24 cellular contexts compared by ENCODE assay signal in the genomic region with DNA sequence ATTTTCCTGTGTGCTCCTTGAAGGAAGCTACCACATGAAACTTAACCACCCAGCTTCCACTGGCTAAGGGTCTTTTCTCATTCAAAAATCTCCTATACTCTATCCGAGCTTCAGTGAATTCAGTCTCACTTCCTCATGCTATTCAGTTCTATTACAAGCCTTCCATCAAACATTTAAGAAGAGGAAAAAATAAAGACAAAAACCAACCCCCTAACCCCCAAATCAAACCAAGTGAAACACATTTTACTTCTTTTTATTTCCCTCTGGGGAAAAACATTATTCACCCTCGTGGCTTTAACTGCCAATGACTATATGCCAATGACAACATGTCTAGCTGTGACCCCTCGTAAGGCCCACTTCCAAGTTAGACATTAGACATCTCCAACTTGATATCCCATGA. TPM values are rescaled to one million over a fixed set of nuclear protein-coding genes. Genes with fewer than 3 reads are reported as not detected.
DNase-seq lines count a peak whose midpoint lies in the region; ATAC-seq, FAIRE-seq and TF ChIP-seq lines count a peak whose summit lies in the region.
"Had no signal": no experiment of that assay in that cellular context is flagged by ENCODE, and none has a peak within 500 bp of the region (broad histone marks: within the 10 kb centered on the region; RNA-seq: fewer than 3 reads in every experiment).

No MANE protein-coding gene starts in this region.

- CTCF ChIA-PET in OCI-LY7 (lab: Charles Lee; ENCODE audit: unreplicated experiment), result interaction anchor here (1.5 kb wide), 1 partner anchor 15 kb away, joined by 5 read pairs; no protein-coding TSS in a partner anchor

- peaks cover 71% of the 10 kb centered on the region for H3K4me1 ChIP-seq in OCI-LY7 (ENCODE audit: insufficient read depth, low read length, poor library complexity, severe bottlenecking)
- H3K4me1 ChIP-seq: HAP-1, testis had no signal

- no peaks in the 10 kb centered on the region for H3K36me3 Mint-ChIP-seq in nephron progenitor cell (ENCODE audit: low read depth)
- H3K36me3 Mint-ChIP-seq: activated naive CD4-positive, alpha-beta T cell treated with anti-CD3 and anti-CD28 coated beads, Interleukin-2, amount 10 ng/mL, durations not matched to agents 7 days and 5 days; CD4-positive, alpha-beta memory T cell had no signal

- peak overlapping the region; percentile 74 for H3K27ac Mint-ChIP-seq in nephron progenitor cell
- H3K27ac Mint-ChIP-seq: activated CD8-positive, alpha-beta T cell treated with anti-CD3 and anti-CD28 coated beads for 36 hours; activated naive CD4-positive, alpha-beta T cell treated with anti-CD3 and anti-CD28 coated beads, Interleukin-2, amount 10 ng/mL, durations not matched to agents 7 days and 5 days; activated T-cell treated with anti-CD3 and anti-CD28 coated beads, Interleukin-2, amount 50 U/mL, for 24 hours; CD4-positive, alpha-beta memory T cell had no signal

- peak overlapping the region; percentile 48 for H3K4me3 ChIP-seq in OCI-LY7 (ENCODE audit: low read depth, low read length, poor library complexity, severe bottlenecking)
- H3K4me3 ChIP-seq: HAP-1, SJSA1, testis had no signal

- TF ChIP-seq CTCF in OCI-LY7 (conservative IDR thresholded peaks at IDR 0.05; ENCODE audit: low read length), result no peak
- no peak for TF ChIP-seq CTCF in nephron progenitor cell (IDR thresholded peaks at IDR 0.05)

- DNase-seq in GM12892 (ENCODE audit: insufficient read length) (no peak), OCI-LY7 (ENCODE audit: low spot score) (peak; percentile 86), nephron progenitor cell (no peak), amniotic stem cell (lab: John Stamatoyannopoulos, UW) (no peak), GF-D8 (lab: John Stamatoyannopoulos, UW) (no peak), kidney tubule cell (ENCODE audit: low spot score) (no peak)
- DNase-seq in stimulated activated CD4-positive, alpha-beta T cell treated with anti-CD3 and anti-CD28 coated beads, Interleukin-4, amount 100 ng/mL, for 24 hours, result no peak
- DNase-seq: activated CD4-positive, CD25-positive, alpha-beta regulatory T cell; activated CD8-positive, alpha-beta T cell treated with anti-CD3 and anti-CD28 coated beads for 36 hours; activated naive CD4-positive, alpha-beta T cell treated with anti-CD3 and anti-CD28 coated beads, Interleukin-2, amount 10 ng/mL, durations not matched to agents 7 days and 5 days; activated T-cell treated with anti-CD3 and anti-CD28 coated beads, Interleukin-2, amount 50 U/mL, for 24 hours; CD4-positive, alpha-beta memory T cell; effector CD8-positive, alpha-beta T cell; KG1; NCI-H1105 treated with DMSO at 0.1 percent for 48 hours; NCI-H2107; NCI-H526; retina; testis had no signal

- FAIRE-seq in GM12892 (lab: Jason Lieb, UNC), result peak; percentile 27
- FAIRE-seq: astrocyte had no signal

- TF ChIP-seq POLR2A in GM12892 (IDR thresholded peaks at IDR 0.05; ENCODE audit: low read depth, low read length), result no peak

- no peaks in the 10 kb centered on the region for H3K27me3 Mint-ChIP-seq in nephron progenitor cell (ENCODE audit: low read depth, poor library complexity)
- H3K27me3 Mint-ChIP-seq: activated CD8-positive, alpha-beta T cell treated with anti-CD3 and anti-CD28 coated beads for 36 hours; activated T-cell treated with anti-CD3 and anti-CD28 coated beads, Interleukin-2, amount 50 U/mL, for 24 hours; CD4-positive, alpha-beta memory T cell had no signal

- H3K4me3 Mint-ChIP-seq in nephron progenitor cell, result no peak overlapping the region
- H3K4me3 Mint-ChIP-seq: activated CD8-positive, alpha-beta T cell treated with anti-CD3 and anti-CD28 coated beads for 36 hours; activated naive CD4-positive, alpha-beta T cell treated with anti-CD3 and anti-CD28 coated beads, Interleukin-2, amount 10 ng/mL, durations not matched to agents 7 days and 5 days; activated T-cell treated with anti-CD3 and anti-CD28 coated beads, Interleukin-2, amount 50 U/mL, for 24 hours; CD4-positive, alpha-beta memory T cell had no signal

- no peaks in the 10 kb centered on the region for H4K20me1 ChIP-seq in OCI-LY7 (ENCODE audit: insufficient read depth, low read length)

- H3K36me3 ChIP-seq in OCI-LY7 (ENCODE audit: insufficient read depth, low read length), result peaks cover 4% of the 10 kb centered on the region; the same call in 1 of the 2 replicates
- H3K36me3 ChIP-seq: HAP-1, SJSA1 had no signal

- no TSS peak for BruUV-seq in OCI-LY7 (replicated peaks; lab: Mats Ljungman, UMichigan)

- peaks cover 25% of the 10 kb centered on the region for H3K9me3 Mint-ChIP-seq in nephron progenitor cell
- H3K9me3 Mint-ChIP-seq: activated T-cell treated with anti-CD3 and anti-CD28 coated beads, Interleukin-2, amount 50 U/mL, for 24 hours had no signal

- H3K9me3 ChIP-seq in OCI-LY7 (ENCODE audit: low read length), result peaks cover 24% of the 10 kb centered on the region; the same call in 1 of the 2 replicates
- H3K9me3 ChIP-seq: HAP-1, SJSA1, testis had no signal

- peak; percentile 36 for ATAC-seq in HG02642 (IDR thresholded peaks at IDR 0.05; ENCODE audit: poor library complexity, unreplicated experiment)
- ATAC-seq: activated CD8-positive, alpha-beta T cell treated with anti-CD3 and anti-CD28 coated beads for 36 hours; left lobe of liver had no signal

- H3K4me1 Mint-ChIP-seq in nephron progenitor cell, result peaks cover 8% of the 10 kb centered on the region

- H3K4me2 ChIP-seq in OCI-LY7 (ENCODE audit: low read length), result peak overlapping the region; percentile 77

- no peaks in the 10 kb centered on the region for H3K9me2 ChIP-seq in OCI-LY7 (ENCODE audit: insufficient read depth, low read length)

- intact Hi-C loops in OCI-LY7 (cut with micrococcal nuclease; ENCODE audit: unreplicated experiment), result loop anchor here (1.0 to 10.0 kb wide), 6 partner anchors 16 to 1829 kb away; partner anchors contain the start of genes TMEM156 and WDR19

- H2AFZ ChIP-seq in OCI-LY7 (ENCODE audit: low read length), result peak overlapping the region; percentile 60; the same call in 1 of the 2 replicates

- no peaks in the 10 kb centered on the region for H3K79me2 ChIP-seq in OCI-LY7 (ENCODE audit: insufficient read depth, low read depth, low read length)

- POLR2A ChIA-PET in OCI-LY7 (lab: Charles Lee), result interaction anchor here (0.5 to 5.3 kb wide), 29 partner anchors 9 to 779 kb away, joined by 3 to 69 read pairs (median 5); partner anchors contain the start of genes LIAS and WDR19

- H3K27ac ChIP-seq in OCI-LY7 (ENCODE audit: low read depth, low read length, poor library complexity, severe bottlenecking), result peak overlapping the region; percentile 98
- H3K27ac ChIP-seq: SJSA1, testis had no signal

RNA-seq across cellular contexts. Expression of gene WDR19, which starts 16.2 kb away (rescaled TPM):
- 12.7 TPM for polyA plus RNA-seq in GM12892 (2012; ENCODE audit: missing spikeins)
- total RNA-seq in OCI-LY7 (2014; rRNA removed; shearing (Covaris generic)), result 40.5 and 41.2 TPM in 2 replicates
- 47.5 and 51.0 TPM in 2 replicates for total RNA-seq in OCI-LY7 (2022)
